23 cellular contexts compared by ENCODE assay signal in genomic region chr1:198923940-198924339, GRCh38.
DNase-seq lines count a peak whose midpoint lies in the region; ATAC-seq lines count a peak whose summit lies in the region.
"Had no signal": no experiment of that assay in that cellular context is flagged by ENCODE, and none has a peak within 500 bp of the region (broad histone marks: within the 10 kb centered on the region; RNA-seq: fewer than 3 reads in every experiment).

No MANE protein-coding gene starts in this region.

- no peak for ATAC-seq in activated CD8-positive, alpha-beta memory T cell treated with anti-CD3 and anti-CD28 coated beads, Interleukin-2, amount 10 ng/mL, durations not matched to agents 7 days and 5 days
- ATAC-seq in stimulated activated naive CD8-positive, alpha-beta T cell treated with anti-CD3 and anti-CD28 coated beads, Interleukin-15, amount 100 ng/mL, for 72 hours = peak; percentile 25
- ATAC-seq: A549, WTC11 had no signal

- peaks cover 94% of the 10 kb centered on the region for H3K36me3 ChIP-seq in KOPT-K1 (ENCODE audit: insufficient read depth, low read length)
- H3K36me3 ChIP-seq: right lobe of liver had no signal

- CTCF ChIA-PET in activated CD8-positive, alpha-beta memory T cell treated with anti-CD3 and anti-CD28 coated beads, Interleukin-2, amount 10 ng/mL, durations not matched to agents 7 days and 5 days (lab: Charles Lee) = interaction anchor here (1.3 kb wide), 1 partner anchor 11 kb away, joined by 7 read pairs; no protein-coding TSS in a partner anchor

- H3K4me3 Mint-ChIP-seq in activated CD8-positive, alpha-beta memory T cell treated with anti-CD3 and anti-CD28 coated beads, Interleukin-2, amount 10 ng/mL, durations not matched to agents 7 days and 5 days = no peak overlapping the region
- H3K4me3 Mint-ChIP-seq in activated naive CD8-positive, alpha-beta T cell = no peak overlapping the region
- peak overlapping the region in 1 of 2 donors; percentile 39 for H3K4me3 Mint-ChIP-seq in stimulated activated naive CD8-positive, alpha-beta T cell treated with anti-CD3 and anti-CD28 coated beads, Interleukin-15, amount 100 ng/mL, for 72 hours
- H3K4me3 Mint-ChIP-seq: activated CD4-positive, alpha-beta memory T cell treated with anti-CD3 and anti-CD28 coated beads, Interleukin-2, amount 10 ng/mL, durations not matched to agents 7 days and 5 days; B cell; type B pancreatic cell; WTC11 had no signal

- H3K27ac Mint-ChIP-seq in activated CD8-positive, alpha-beta memory T cell treated with anti-CD3 and anti-CD28 coated beads, Interleukin-2, amount 10 ng/mL, durations not matched to agents 7 days and 5 days = peak overlapping the region; percentile 32
- H3K27ac Mint-ChIP-seq in activated naive CD8-positive, alpha-beta T cell = peak overlapping the region; percentile 64
- peak overlapping the region in 1 of 2 donors; percentile 7 for H3K27ac Mint-ChIP-seq in stimulated activated naive CD8-positive, alpha-beta T cell treated with anti-CD3 and anti-CD28 coated beads, Interleukin-15, amount 100 ng/mL, for 72 hours
- H3K27ac Mint-ChIP-seq: activated CD4-positive, alpha-beta memory T cell treated with anti-CD3 and anti-CD28 coated beads, Interleukin-2, amount 10 ng/mL, durations not matched to agents 7 days and 5 days; B cell; type B pancreatic cell; WTC11 had no signal

- peaks cover 50% of the 10 kb centered on the region for H3K4me1 Mint-ChIP-seq in activated CD8-positive, alpha-beta memory T cell treated with anti-CD3 and anti-CD28 coated beads, Interleukin-2, amount 10 ng/mL, durations not matched to agents 7 days and 5 days
- H3K4me1 Mint-ChIP-seq in activated naive CD8-positive, alpha-beta T cell (ENCODE audit: low read depth) = peaks cover 70% of the 10 kb centered on the region
- H3K4me1 Mint-ChIP-seq in stimulated activated naive CD8-positive, alpha-beta T cell treated with anti-CD3 and anti-CD28 coated beads, Interleukin-15, amount 100 ng/mL, for 72 hours = peaks cover 61% of the 10 kb centered on the region

- H3K9me3 Mint-ChIP-seq in activated CD8-positive, alpha-beta memory T cell treated with anti-CD3 and anti-CD28 coated beads, Interleukin-2, amount 10 ng/mL, durations not matched to agents 7 days and 5 days (ENCODE audit: low read depth) = no peaks in the 10 kb centered on the region
- no peaks in the 10 kb centered on the region for H3K9me3 Mint-ChIP-seq in activated naive CD8-positive, alpha-beta T cell (ENCODE audit: low read depth)
- no peaks in the 10 kb centered on the region for H3K9me3 Mint-ChIP-seq in stimulated activated naive CD8-positive, alpha-beta T cell treated with anti-CD3 and anti-CD28 coated beads, Interleukin-15, amount 100 ng/mL, for 72 hours
- H3K9me3 Mint-ChIP-seq: activated CD4-positive, alpha-beta memory T cell treated with anti-CD3 and anti-CD28 coated beads, Interleukin-2, amount 10 ng/mL, durations not matched to agents 7 days and 5 days; WTC11 had no signal

- H3K27ac ChIP-seq in KOPT-K1 (ENCODE audit: low read depth, low read length, poor library complexity, severe bottlenecking) = peak overlapping the region; percentile 20
- H3K27ac ChIP-seq: A549, epithelial cell of prostate had no signal

- H3K9me3 ChIP-seq in KOPT-K1 (ENCODE audit: insufficient read depth, low read length, poor library complexity, severe bottlenecking) = no peaks in the 10 kb centered on the region
- H3K9me3 ChIP-seq: A549, right lobe of liver had no signal

- DNase-seq in activated CD8-positive, alpha-beta memory T cell treated with anti-CD3 and anti-CD28 coated beads, Interleukin-2, amount 10 ng/mL, durations not matched to agents 7 days and 5 days = no peak
- no peak for DNase-seq in activated CD8-positive, alpha-beta memory T cell treated with anti-CD3 and anti-CD28 coated beads, Interleukin-2, amount 50 U/mL, for 4 hours
- DNase-seq in stimulated activated naive CD8-positive, alpha-beta T cell treated with anti-CD3 and anti-CD28 coated beads, Interleukin-15, amount 100 ng/mL, for 72 hours = no peak
- DNase-seq in GM19240 (ENCODE audit: insufficient read length, low spot score) (no peak), NCI-H2227 (lab: John Stamatoyannopoulos, UW; ENCODE audit: unreplicated experiment) (no peak), SIG-M5 treated with dmso at 0.1 percent for 504 hours (lab: John Stamatoyannopoulos, UW; ENCODE audit: unreplicated experiment) (no peak)
- DNase-seq: activated CD4-positive, alpha-beta memory T cell treated with anti-CD3 and anti-CD28 coated beads, Interleukin-2, amount 10 ng/mL, durations not matched to agents 7 days and 5 days; activated T-cell treated with anti-CD3 and anti-CD28 coated beads, Interleukin-2, amount 50 U/mL, for 48 hours; COR-L47; DMS79 treated with DMSO at 0.1 percent for 48 hours; Karpas-422; NCI-H1048; NCI-H187; NCI-H2171 treated with DMSO at 0.1 percent for 48 hours; NCI-H69; right lobe of liver had no signal

- no peaks in the 10 kb centered on the region for H3K27me3 Mint-ChIP-seq in activated CD8-positive, alpha-beta memory T cell treated with anti-CD3 and anti-CD28 coated beads, Interleukin-2, amount 10 ng/mL, durations not matched to agents 7 days and 5 days
- no peaks in the 10 kb centered on the region for H3K27me3 Mint-ChIP-seq in activated naive CD8-positive, alpha-beta T cell
- H3K27me3 Mint-ChIP-seq in stimulated activated naive CD8-positive, alpha-beta T cell treated with anti-CD3 and anti-CD28 coated beads, Interleukin-15, amount 100 ng/mL, for 72 hours = no peaks in the 10 kb centered on the region
- H3K27me3 Mint-ChIP-seq: activated CD4-positive, alpha-beta memory T cell treated with anti-CD3 and anti-CD28 coated beads, Interleukin-2, amount 10 ng/mL, durations not matched to agents 7 days and 5 days; B cell; type B pancreatic cell had no signal

- H3K36me3 Mint-ChIP-seq in activated CD8-positive, alpha-beta memory T cell treated with anti-CD3 and anti-CD28 coated beads, Interleukin-2, amount 10 ng/mL, durations not matched to agents 7 days and 5 days = peaks cover 38% of the 10 kb centered on the region
- peaks cover 4% of the 10 kb centered on the region for H3K36me3 Mint-ChIP-seq in activated naive CD8-positive, alpha-beta T cell
- H3K36me3 Mint-ChIP-seq: WTC11 had no signal
